ENCODE assay signal across 28 cellular contexts in the genomic region with DNA sequence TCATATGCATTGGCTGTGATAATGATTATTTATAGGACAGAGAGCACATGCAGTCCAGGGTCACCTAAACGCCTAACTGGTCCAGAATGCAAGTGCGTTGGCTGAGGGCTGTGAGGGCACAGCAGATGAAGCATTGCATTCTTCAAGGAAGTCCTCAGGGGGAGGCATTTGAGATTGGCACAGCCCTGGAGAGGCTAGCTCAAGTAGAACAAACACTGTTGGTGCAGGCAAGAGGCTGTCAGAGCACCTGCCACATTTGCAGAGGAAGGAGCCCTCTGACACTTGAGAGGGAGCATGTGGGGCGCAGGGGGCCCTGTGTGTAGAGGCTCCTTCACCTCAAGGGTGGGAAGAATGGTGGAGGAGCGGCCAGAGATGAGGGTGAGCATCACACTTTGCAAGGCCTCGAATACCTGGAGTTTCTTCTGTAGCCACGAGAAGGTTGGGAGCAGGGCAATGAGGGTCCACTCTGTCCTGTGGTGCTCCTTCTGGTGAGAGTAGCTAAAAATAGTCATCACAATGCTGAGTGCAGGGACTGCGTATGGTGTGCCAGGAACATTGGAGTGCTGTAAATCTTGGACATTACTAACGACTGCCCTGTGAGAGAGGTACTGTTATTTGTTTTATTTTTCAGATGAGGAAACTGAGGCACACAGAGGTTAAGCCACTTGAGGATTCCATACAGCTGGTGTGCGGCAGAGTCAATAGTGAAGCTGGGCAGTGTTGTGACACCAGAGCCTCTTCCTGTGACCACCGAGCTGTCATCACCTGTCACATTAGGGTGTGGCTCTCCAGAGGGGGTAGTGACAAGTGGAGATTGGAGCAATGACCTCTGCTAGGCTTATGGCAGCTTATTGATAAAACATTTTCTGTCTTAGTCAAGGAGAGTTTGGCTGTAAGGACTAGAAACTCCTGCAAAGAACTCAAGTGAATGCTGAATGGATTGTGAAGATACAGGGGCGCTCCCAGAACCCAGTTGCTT.
DNase-seq lines count a peak whose midpoint lies in the region; ATAC-seq, FAIRE-seq and TF ChIP-seq lines count a peak whose summit lies in the region.
"Had no signal": no experiment of that assay in that cellular context is flagged by ENCODE, and none has a peak within 500 bp of the region (broad histone marks: within the 10 kb centered on the region; RNA-seq: fewer than 3 reads in every experiment).

No MANE protein-coding gene starts in this region.

- no peak for TF ChIP-seq CTCF in K562 (IDR thresholded peaks at IDR 0.05 in 2 of 3, conservative IDR thresholded peaks at IDR 0.05 in 1 of 3; ENCODE audit: insufficient read depth in 2 of 3, low read depth in 1 of 3, low read length in 3 of 3)

- H3K4me3 ChIP-seq in K562 (no peak overlapping the region), right cardiac atrium (ENCODE audit: low read length) (no peak overlapping the region), skeletal muscle tissue (ENCODE audit: low read length in 3 of 3) (peak overlapping the region; percentile 14 to 47 (median 42))
- H3K4me3 ChIP-seq: breast epithelium, GM23338, Peyer's patch, SJSA1 had no signal

- 47% methylated on average over 10 of the region's 11 CpGs for WGBS in K562 (ENCODE audit: insufficient coverage, low coverage, missing lambda C conversion rate)
- 56% methylated on average over 11 of the region's 11 CpGs for WGBS in right cardiac atrium

- POLR2A ChIA-PET in K562 (lab: Yijun Ruan, JAX) = no interaction called here

- CTCF ChIA-PET in K562 (lab: Yijun Ruan, JAX; ENCODE audit: low intra/inter-chr PET ratio) = no interaction called here

- H3K9me3 Mint-ChIP-seq in activated T-helper 17 cell treated with anti-CD3 and anti-CD28 coated beads, Interleukin-2, amount 50 U/mL, for 72 hours = no peaks in the 10 kb centered on the region
- H3K9me3 Mint-ChIP-seq: CD4-positive, CD25-positive, alpha-beta regulatory T cell; endodermal cell; GM23338; HFFc6; natural killer cell treated with Interleukin-12 subunit alpha and Interleukin-12 subunit beta and Interleukin-15 and Interleukin-18, amount 100 ng/mL, for 72 hours had no signal

- H4K20me1 ChIP-seq in K562 (replicated peaks; ENCODE audit: control insufficient read depth, insufficient read depth, low read length) = peaks cover 20% of the 10 kb centered on the region

- no peak overlapping the region for H3K4me3 Mint-ChIP-seq in activated T-helper 17 cell treated with anti-CD3 and anti-CD28 coated beads, Interleukin-2, amount 50 U/mL, for 72 hours
- H3K4me3 Mint-ChIP-seq: activated CD4-positive, alpha-beta T cell treated with anti-CD3 and anti-CD28 coated beads for 36 hours; CD4-positive, CD25-positive, alpha-beta regulatory T cell; endodermal cell; GM23338; HFFc6; natural killer cell treated with Interleukin-12 subunit alpha and Interleukin-12 subunit beta and Interleukin-15 and Interleukin-18, amount 100 ng/mL, for 72 hours had no signal

- no peak for TF ChIP-seq RAD21 in K562 (CRISPR knock-in tag; conservative IDR thresholded peaks at IDR 0.05 in 1 of 2, IDR thresholded peaks at IDR 0.05 in 1 of 2)

- no peak for TF ChIP-seq POLR2A in K562 (conservative IDR thresholded peaks at IDR 0.05)

- H3K79me2 ChIP-seq in K562 (ENCODE audit: control insufficient read depth, insufficient read depth, low read length) = no peaks in the 10 kb centered on the region; the same call in 1 of the 3 replicates

- no peak for TF ChIP-seq EP300 in K562 (IDR thresholded peaks at IDR 0.05; ENCODE audit: low read length)

- H3K27ac ChIP-seq in K562 (ENCODE audit: extremely low read depth, low read depth, low read length) = no peak overlapping the region
- peak overlapping the region; percentile 86 for H3K27ac ChIP-seq in right cardiac atrium (ENCODE audit: low read length)
- peak overlapping the region; percentile 48 for H3K27ac ChIP-seq in skeletal muscle tissue (ENCODE audit: low read depth, low read length)
- H3K27ac ChIP-seq: breast epithelium, SJSA1 had no signal

- H3K36me3 ChIP-seq in K562 (ENCODE audit: control insufficient read depth, insufficient read depth, low read length) = no peaks in the 10 kb centered on the region
- H3K36me3 ChIP-seq in skeletal muscle tissue (ENCODE audit: control insufficient read depth in 3 of 3, insufficient read depth in 3 of 3, low read length in 3 of 3) = no peaks in the 10 kb centered on the region
- H3K36me3 ChIP-seq: breast epithelium, Peyer's patch, SJSA1 had no signal

- H3K27ac Mint-ChIP-seq in activated T-helper 17 cell treated with anti-CD3 and anti-CD28 coated beads, Interleukin-2, amount 50 U/mL, for 72 hours = no peak overlapping the region
- H3K27ac Mint-ChIP-seq: activated CD4-positive, alpha-beta T cell treated with anti-CD3 and anti-CD28 coated beads for 36 hours; endodermal cell; GM23338; HFFc6; natural killer cell treated with Interleukin-12 subunit alpha and Interleukin-12 subunit beta and Interleukin-15 and Interleukin-18, amount 100 ng/mL, for 72 hours had no signal

- no peak overlapping the region for H3K4me2 ChIP-seq in K562 (ENCODE audit: insufficient read depth, low read length)
- H3K4me2 ChIP-seq: GM23338 had no signal

- peak; percentile 51 for DNase-seq in DMS79 treated with DMSO at 0.1 percent for 48 hours (lab: John Stamatoyannopoulos, UW)
- peak; percentile 25 to 50 (median 32) for DNase-seq in K562 (ENCODE audit: extremely low read depth in 1 of 4, low spot score in 3 of 4)
- peak in 2 of 3 donors; percentile 41 to 50 for DNase-seq in right cardiac atrium
- no peak for DNase-seq in left lobe of liver (ENCODE audit: low spot score)
- no peak for DNase-seq in medulla oblongata (ENCODE audit: extremely low spot score)
- no peak for DNase-seq in NCI-H69 (lab: John Stamatoyannopoulos, UW)
- DNase-seq: activated CD4-positive, alpha-beta T cell treated with anti-CD3 and anti-CD28 coated beads for 36 hours; activated CD8-positive, alpha-beta memory T cell treated with anti-CD3 and anti-CD28 coated beads for 24 hours; activated naive CD4-positive, alpha-beta T cell treated with Interleukin-2 at 50 U/mL for 16 hours; activated T-cell treated with anti-CD3 and anti-CD28 coated beads, Interleukin-2, amount 50 U/mL, for 1 hour; CD4-positive, CD25-positive, alpha-beta regulatory T cell; DMS 273 treated with DMSO at 0.1 percent for 48 hours; endodermal cell; HFFc6; IMR-90; islet precursor cell; NCI-H1092 treated with DMSO at 0.1 percent for 48 hours; NCI-H510A; Peyer's patch; retina; stimulated activated CD4-positive, alpha-beta T cell treated with anti-CD3 and anti-CD28 coated beads, Interleukin-4, amount 100 ng/mL, for 24 hours; stimulated activated naive CD4-positive, alpha-beta T cell treated with Interleukin-2 at 50 U/mL for 16 hours had no signal

- no peaks in the 10 kb centered on the region for H3K9me3 ChIP-seq in K562 (replicated peaks; ENCODE audit: control insufficient read depth, insufficient read depth, low read depth, low read length)
- H3K9me3 ChIP-seq in right cardiac atrium (ENCODE audit: control insufficient read depth, low read length) = no peaks in the 10 kb centered on the region
- H3K9me3 ChIP-seq in skeletal muscle tissue (ENCODE audit: control insufficient read depth in 3 of 3, low read length in 3 of 3) = no peaks in the 10 kb centered on the region
- H3K9me3 ChIP-seq: breast epithelium, Peyer's patch, SJSA1 had no signal

- H3K9me1 ChIP-seq in K562 (ENCODE audit: control insufficient read depth, insufficient read depth, low read length) = peaks cover 5% of the 10 kb centered on the region

- ATAC-seq in K562 (peak; percentile 81), right cardiac atrium (peak; percentile 88 to 89), left lobe of liver (no peak)
- no peak for ATAC-seq in activated T-helper 17 cell treated with anti-CD3 and anti-CD28 coated beads, Interleukin-2, amount 50 U/mL, for 72 hours (replicated peaks)
- ATAC-seq: activated CD4-positive, alpha-beta T cell treated with anti-CD3 and anti-CD28 coated beads for 36 hours; GM23338 had no signal

- H3K27me3 ChIP-seq in K562 (ENCODE audit: control insufficient read depth in 2 of 2, insufficient read depth in 2 of 2, low read length in 2 of 2) (no peaks in the 10 kb centered on the region), right cardiac atrium (ENCODE audit: control insufficient read depth, insufficient read depth) (no peaks in the 10 kb centered on the region), skeletal muscle tissue (ENCODE audit: control insufficient read depth in 3 of 3, insufficient read depth in 3 of 3, low read length in 3 of 3) (no peaks in the 10 kb centered on the region)
- H3K27me3 ChIP-seq: breast epithelium, Peyer's patch had no signal

- no peaks in the 10 kb centered on the region for H3K4me1 Mint-ChIP-seq in activated T-helper 17 cell treated with anti-CD3 and anti-CD28 coated beads, Interleukin-2, amount 50 U/mL, for 72 hours
- H3K4me1 Mint-ChIP-seq: activated CD4-positive, alpha-beta T cell treated with anti-CD3 and anti-CD28 coated beads for 36 hours; CD4-positive, CD25-positive, alpha-beta regulatory T cell; endodermal cell had no signal

- peaks cover 3% of the 10 kb centered on the region for H3K27me3 Mint-ChIP-seq in activated T-helper 17 cell treated with anti-CD3 and anti-CD28 coated beads, Interleukin-2, amount 50 U/mL, for 72 hours
- H3K27me3 Mint-ChIP-seq: CD4-positive, CD25-positive, alpha-beta regulatory T cell had no signal

- H3K36me3 Mint-ChIP-seq in activated T-helper 17 cell treated with anti-CD3 and anti-CD28 coated beads, Interleukin-2, amount 50 U/mL, for 72 hours (ENCODE audit: low read depth) = no peaks in the 10 kb centered on the region
- H3K36me3 Mint-ChIP-seq: CD4-positive, CD25-positive, alpha-beta regulatory T cell; natural killer cell treated with Interleukin-12 subunit alpha and Interleukin-12 subunit beta and Interleukin-15 and Interleukin-18, amount 100 ng/mL, for 72 hours had no signal

- BruUV-seq in K562 (replicated peaks; lab: Mats Ljungman, UMichigan) = no TSS peak

- no peak overlapping the region for H3K9ac ChIP-seq in K562 (ENCODE audit: insufficient read depth in 1 of 2, low read depth in 2 of 2, low read length in 2 of 2)
- peak overlapping the region in 2 of 3 donors; percentile 15 to 50 for H3K9ac ChIP-seq in skeletal muscle tissue (ENCODE audit: low read depth in 1 of 3, low read length in 3 of 3)

- no peak for FAIRE-seq in K562 (lab: Jason Lieb, UNC)

- H3K4me1 ChIP-seq in K562 (replicated peaks in 1 of 2; ENCODE audit: control insufficient read depth in 2 of 2, insufficient read depth in 2 of 2, low read length in 2 of 2) (peaks cover 9 to 10% of the 10 kb centered on the region in 2 experiments; a peak in 2 of 5 replicates), right cardiac atrium (ENCODE audit: control insufficient read depth, insufficient read depth, low read length) (peaks cover 14% of the 10 kb centered on the region), skeletal muscle tissue (ENCODE audit: control insufficient read depth in 3 of 3, insufficient read depth in 3 of 3, low read length in 3 of 3) (peaks cover 16 to 18% (median 18%) of the 10 kb centered on the region in 3 donors)
- H3K4me1 ChIP-seq: breast epithelium, SJSA1 had no signal

- intact Hi-C loops in K562 (cut with micrococcal nuclease) = no loop called here
- intact Hi-C loops in right cardiac atrium (cut with DNase I) = no loop called here

- H2AFZ ChIP-seq in K562 (ENCODE audit: low read depth, low read length) = no peak overlapping the region
- H2AFZ ChIP-seq: GM23338 had no signal

- in situ Hi-C loops in K562 (cut with MboI) = no loop called here

TF ChIP-seq in K562, 482 proteins besides CTCF, POLR2A, EP300 and RAD21 (continues in another document):
- TF ChIP-seq PTTG1 (tag; IDR thresholded peaks at IDR 0.05; ENCODE audit: low read depth) = no peak

Comparison
In these comparisons a context has a peak if more than half of its experiments do, and no peak if none do; other contexts are left out.
1. DNase-seq: peak in DMS79 treated with DMSO at 0.1 percent for 48 hours (single experiment), K562 (4 of 4) and right cardiac atrium (2 of 3); none in left lobe of liver (single experiment), medulla oblongata (single experiment) and NCI-H69 (single experiment).
2. ATAC-seq: peak in K562 (single experiment) and right cardiac atrium (2 of 2); none in activated T-helper 17 cell treated with anti-CD3 and anti-CD28 coated beads, Interleukin-2, amount 50 U/mL, for 72 hours (single experiment) and left lobe of liver (single experiment).
3. H3K4me3 ChIP-seq: peak in skeletal muscle tissue (3 of 3); none in K562 (single experiment) and right cardiac atrium (single experiment).
4. H3K9ac ChIP-seq: peak in skeletal muscle tissue (2 of 3); none in K562 (0 of 2).